Comparison of ENCODE assay signal across 7 cellular contexts in the genomic region with DNA sequence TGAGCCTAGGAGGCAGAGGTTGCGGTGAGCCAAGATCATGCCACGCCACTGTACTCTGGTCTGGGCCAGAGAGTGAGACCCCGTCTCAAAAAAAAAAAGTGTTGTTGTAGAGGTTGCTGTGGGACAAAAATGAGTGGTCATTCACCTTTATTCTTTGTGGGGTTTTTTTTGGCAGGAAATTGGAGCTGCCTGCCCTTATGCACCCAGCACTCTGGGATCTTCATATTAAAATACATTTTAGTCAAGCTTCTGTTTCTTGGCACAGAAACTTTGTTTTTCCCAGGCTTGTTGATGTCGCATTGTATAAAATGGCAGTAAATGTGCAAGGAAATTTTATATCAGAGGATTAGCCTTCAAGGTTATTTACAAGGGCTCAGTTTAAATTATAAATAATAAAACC.
"Had no signal": no experiment of that assay in that cellular context is flagged by ENCODE, and none has a peak within 500 bp of the region (broad histone marks: within the 10 kb centered on the region; RNA-seq: fewer than 3 reads in every experiment).

No MANE protein-coding gene starts in this region.

- H3K4me1 Mint-ChIP-seq: H9 had no signal

- H3K4me3 Mint-ChIP-seq: H9 had no signal

- H3K27ac Mint-ChIP-seq: H9 had no signal

- H3K9me3 Mint-ChIP-seq: H9 had no signal

- ATAC-seq: K562 had no signal

- DNase-seq: GM23248, GOT3, H9, HCEC 1CT, IMR-90, KG1 had no signal

- H3K4me3 ChIP-seq: GM23248, K562 had no signal
